In genomic region chr9:116493183-116493582, GRCh38 we compare ENCODE assay signal across 32 cellular contexts.
DNase-seq lines count a peak whose midpoint lies in the region; FAIRE-seq and TF ChIP-seq lines count a peak whose summit lies in the region.
"Had no signal": no experiment of that assay in that cellular context is flagged by ENCODE, and none has a peak within 500 bp of the region (broad histone marks: within the 10 kb centered on the region; RNA-seq: fewer than 3 reads in every experiment).

No MANE protein-coding gene starts in this region.

- H3K36me3 ChIP-seq in trophoblast cell (ENCODE audit: control insufficient read depth in 1 of 2, insufficient read depth in 2 of 2, low read length in 2 of 2) (no peaks in the 10 kb centered on the region), esophagus squamous epithelium (no peaks in the 10 kb centered on the region)
- H3K36me3 ChIP-seq: Peyer's patch, prostate gland, sigmoid colon, tibial nerve had no signal

- DNase-seq in EH (ENCODE audit: low read depth), result peak; percentile 65
- DNase-seq in LHCN-M2 (ENCODE audit: low read depth), result peak; percentile 27
- DNase-seq in fibroblast of peridontal ligament (ENCODE audit: extremely low read depth), result peak; percentile 39
- DNase-seq in trophoblast cell, result no peak
- no peak for DNase-seq in D721Med (ENCODE audit: insufficient read length, low spot score)
- DNase-seq in amygdala (lab: John Stamatoyannopoulos, UW), result no peak
- no peak for DNase-seq in esophagus squamous epithelium (lab: John Stamatoyannopoulos, UW)
- no peak for DNase-seq in NCI-H146 treated with DMSO at 0.1 percent for 48 hours (lab: John Stamatoyannopoulos, UW; ENCODE audit: unreplicated experiment)
- DNase-seq: activated B cell treated with CpG ODN at 0.5 μM for 24 hours; activated CD4-positive, alpha-beta T cell treated with anti-CD3 and anti-CD28 coated beads, Interleukin-2, amount 50 U/mL, for 1 hour; activated effector memory CD4-positive, alpha-beta T cell treated with anti-CD3 and anti-CD28 coated beads, Interleukin-2, amount 50 U/mL, for 16 hours; activated T-cell treated with anti-CD3 and anti-CD28 coated beads, Interleukin-2, amount 50 U/mL, for 24 hours; aorta; C1 segment of cervical spinal cord; effector memory CD4-positive, alpha-beta T cell; GOT3; left ventricle myocardium superior; midbrain; naive B cell; NCI-H1417; NCI-H2029 treated with DMSO at 0.1 percent for 48 hours; NCI-H2227 treated with DMSO at 0.1 percent for 48 hours; NCI-H69; nucleus accumbens; Peyer's patch; SHP77 treated with DMSO at 0.1 percent for 48 hours; sigmoid colon had no signal

- H2BK5ac ChIP-seq in trophoblast cell (ENCODE audit: low read depth, low read length, poor library complexity), result peak overlapping the region; percentile 47

- TF ChIP-seq CTCF in D721Med (IDR thresholded peaks at IDR 0.05; ENCODE audit: insufficient read depth, missing control alignments) (no peak), esophagus squamous epithelium (IDR thresholded peaks at IDR 0.05) (no peak)

- no peak overlapping the region for H2AK5ac ChIP-seq in trophoblast cell (ENCODE audit: low read length)

- no peak overlapping the region for H3K23ac ChIP-seq in trophoblast cell (ENCODE audit: low read length)

- no CpG with 5 or more reads among the region's 5 CpGs for WGBS in trophoblast cell (ENCODE audit: extremely low coverage, insufficient coverage, insufficient read length)
- WGBS in esophagus squamous epithelium, 2 donors, result 84 to 97% methylated on average over 5 of the region's 5 CpGs

- H3K9me3 ChIP-seq in trophoblast cell (ENCODE audit: insufficient read depth, low read depth, low read length) (no peaks in the 10 kb centered on the region), esophagus squamous epithelium (no peaks in the 10 kb centered on the region)
- H3K9me3 ChIP-seq: Peyer's patch, prostate gland, sigmoid colon, tibial nerve had no signal

- H2BK12ac ChIP-seq in trophoblast cell (ENCODE audit: low read length), result no peak overlapping the region

- no peaks in the 10 kb centered on the region for H3K27me3 ChIP-seq in trophoblast cell (ENCODE audit: insufficient read depth, low read length)
- no peaks in the 10 kb centered on the region for H3K27me3 ChIP-seq in esophagus squamous epithelium
- H3K27me3 ChIP-seq: Peyer's patch, sigmoid colon, tibial nerve had no signal

- H3K79me2 ChIP-seq in trophoblast cell (ENCODE audit: control insufficient read depth, insufficient read depth, low read length, poor library complexity), result no peaks in the 10 kb centered on the region

- H3K4ac ChIP-seq in trophoblast cell (ENCODE audit: low read depth, low read length), result no peak overlapping the region

- H3K9ac ChIP-seq in trophoblast cell (ENCODE audit: low read length), result no peak overlapping the region
- H3K9ac ChIP-seq: KMS-11 had no signal

- no peak overlapping the region for H3K4me2 ChIP-seq in trophoblast cell (ENCODE audit: low read length)
- H3K4me2 ChIP-seq: KMS-11 had no signal

- H2BK120ac ChIP-seq in trophoblast cell (ENCODE audit: insufficient read depth, low read length, poor library complexity), result no peak overlapping the region

- H4K12ac ChIP-seq in trophoblast cell (ENCODE audit: low read depth, low read length), result no peak overlapping the region

- no peak overlapping the region for H4K91ac ChIP-seq in trophoblast cell (ENCODE audit: low read depth, low read length)

- FAIRE-seq in D721Med (lab: Jason Lieb, UNC), result no peak
- FAIRE-seq: keratinocyte had no signal

- H3K27ac ChIP-seq in trophoblast cell (ENCODE audit: low read depth, low read length) (no peak overlapping the region), esophagus squamous epithelium (no peak overlapping the region)
- H3K27ac ChIP-seq: coronary artery, KMS-11, Peyer's patch, prostate gland, sigmoid colon, tibial nerve had no signal

- intact Hi-C loops in esophagus squamous epithelium (cut with DNase I), result no loop called here

- no peak for TF ChIP-seq POLR2A in esophagus squamous epithelium (IDR thresholded peaks at IDR 0.05)

- H3K4me3 ChIP-seq in trophoblast cell (ENCODE audit: low read depth, low read length), result no peak overlapping the region
- no peak overlapping the region for H3K4me3 ChIP-seq in esophagus squamous epithelium
- H3K4me3 ChIP-seq: coronary artery, Peyer's patch, prostate gland, sigmoid colon, tibial nerve had no signal

- H3K14ac ChIP-seq in trophoblast cell (ENCODE audit: low read length), result no peak overlapping the region

- no peaks in the 10 kb centered on the region for H3K79me1 ChIP-seq in trophoblast cell (ENCODE audit: low read length)

- H4K8ac ChIP-seq in trophoblast cell (ENCODE audit: low read depth, low read length), result no peak overlapping the region

- no peak overlapping the region for H2AFZ ChIP-seq in trophoblast cell (ENCODE audit: insufficient read depth, low read length, poor library complexity)

- no peak overlapping the region for H3K18ac ChIP-seq in trophoblast cell (ENCODE audit: low read length)

- H3K4me1 ChIP-seq in trophoblast cell (ENCODE audit: control insufficient read depth in 1 of 2, insufficient read depth in 2 of 2, low read length in 2 of 2), result peaks cover 3 to 10% of the 10 kb centered on the region in 2 experiments
- H3K4me1 ChIP-seq in esophagus squamous epithelium, result no peaks in the 10 kb centered on the region
- H3K4me1 ChIP-seq: Peyer's patch, prostate gland had no signal

Comparison
In these comparisons a context has a peak if more than half of its experiments do, and no peak if none do; other contexts are left out.
1. DNase-seq: peak in EH (single experiment), LHCN-M2 (single experiment) and fibroblast of peridontal ligament (single experiment); none in trophoblast cell (0 of 2), D721Med (single experiment), amygdala (0 of 56), esophagus squamous epithelium (single experiment) and NCI-H146 treated with DMSO at 0.1 percent for 48 hours (single experiment).